1 cellular context compared by ENCODE assay signal in genomic region chr6:30323806-30324205, GRCh38.
TF ChIP-seq lines count a peak whose summit lies in the region.

No MANE protein-coding gene starts in this region.

TF ChIP-seq in K562, 482 proteins besides CTCF, POLR2A, EP300 and RAD21:
- TF ChIP-seq POLR2B (IDR thresholded peaks at IDR 0.05; ENCODE audit: low read depth, partially characterized antibody) (no peak), TCFL5 (CRISPR knock-in tag; conservative IDR thresholded peaks at IDR 0.05) (no peak), CTBP1 (IDR thresholded peaks at IDR 0.05; ENCODE audit: borderline replicate concordance) (no peak), POLR2H (tag; IDR thresholded peaks at IDR 0.05; ENCODE audit: low read depth) (peak; percentile 46; the same call in 1 of the 2 replicates), MAFF (IDR thresholded peaks at IDR 0.05; ENCODE audit: low read length) (no peak)
